In genomic region chr16:81723098-81723723, GRCh38 we compare ENCODE assay signal across 8 cellular contexts. TPM values are rescaled to one million over a fixed set of nuclear protein-coding genes. Genes with fewer than 3 reads are reported as not detected.
DNase-seq lines count a peak whose midpoint lies in the region; ATAC-seq, FAIRE-seq and TF ChIP-seq lines count a peak whose summit lies in the region.

No MANE protein-coding gene starts in this region.

- no peaks in the 10 kb centered on the region for H3K9me1 ChIP-seq in K562 (ENCODE audit: control insufficient read depth, insufficient read depth, low read length)

- TF ChIP-seq POLR2A in K562 (conservative IDR thresholded peaks at IDR 0.05): no peak

- no peaks in the 10 kb centered on the region for H3K79me2 ChIP-seq in K562 (ENCODE audit: control insufficient read depth, insufficient read depth, low read length)

- H3K27ac ChIP-seq in RWPE1: no peak overlapping the region
- H3K27ac ChIP-seq in K562 (ENCODE audit: extremely low read depth, low read depth, low read length): no peak overlapping the region

- H4K20me1 ChIP-seq in K562 (replicated peaks; ENCODE audit: control insufficient read depth, insufficient read depth, low read length): no peaks in the 10 kb centered on the region

- H3K4me3 Mint-ChIP-seq in HFFc6 (no peak overlapping the region), immature natural killer cell (no peak overlapping the region)
- H3K4me3 Mint-ChIP-seq in stimulated activated effector memory CD8-positive, alpha-beta T cell treated with anti-CD3 and anti-CD28 coated beads, Interleukin-12 subunit alpha, Interleukin-12 subunit beta, amount 100 ng/mL, for 72 hours: no peak overlapping the region

- DNase-seq in stimulated activated CD8-positive, alpha-beta memory T cell treated with anti-CD3 and anti-CD28 coated beads, Interleukin-12 subunit alpha, Interleukin-12 subunit beta, amount 100 ng/mL, for 24 hours (ENCODE audit: extremely low read depth): peak; percentile 9
- DNase-seq in stimulated activated CD8-positive, alpha-beta memory T cell treated with anti-CD3 and anti-CD28 coated beads, Interleukin-4, amount 100 ng/mL, for 48 hours: no peak
- DNase-seq in HFFc6 (peak; percentile 79), NCI-H1048 (lab: John Stamatoyannopoulos, UW) (peak; percentile 18), RWPE1 (ENCODE audit: low spot score) (peak; percentile 75), K562 (ENCODE audit: extremely low read depth in 1 of 4, low spot score in 3 of 4) (peak; percentile 60 to 87 (median 69)), immature natural killer cell (peak; percentile 65 to 73 (median 70))
- DNase-seq in stimulated activated effector memory CD8-positive, alpha-beta T cell treated with anti-CD3 and anti-CD28 coated beads, Interleukin-12 subunit alpha, Interleukin-12 subunit beta, amount 100 ng/mL, for 72 hours (ENCODE audit: low spot score in 2 of 2): peak; percentile 41 to 63

- in situ Hi-C loops in K562 (cut with MboI): loop anchor here (5.0 kb wide), 1 partner anchor 361 kb away; no protein-coding TSS in a partner anchor

- peak; percentile 91 to 97 for TF ChIP-seq RAD21 in K562 (CRISPR knock-in tag; conservative IDR thresholded peaks at IDR 0.05 in 1 of 2, IDR thresholded peaks at IDR 0.05 in 1 of 2)

- no peak overlapping the region for H3K9ac ChIP-seq in K562 (ENCODE audit: insufficient read depth in 1 of 2, low read depth in 2 of 2, low read length in 2 of 2)

- CTCF ChIA-PET in RWPE1 (lab: Yijun Ruan, JAX) (interaction anchor here (0.6 to 0.8 kb wide), 7 partner anchors 38 to 548 kb away, joined by 3 read pairs; no protein-coding TSS in a partner anchor), K562 (lab: Yijun Ruan, JAX; ENCODE audit: low intra/inter-chr PET ratio) (interaction anchor here (1.9 to 2.4 kb wide), 4 partner anchors 99 to 357 kb away, joined by 4 to 32 read pairs (median 22); no protein-coding TSS in a partner anchor)

- no peaks in the 10 kb centered on the region; the same call in 1 of the 2 replicates for H3K9me3 ChIP-seq in K562 (replicated peaks; ENCODE audit: control insufficient read depth, insufficient read depth, low read depth, low read length)

- no peak for TF ChIP-seq EP300 in K562 (IDR thresholded peaks at IDR 0.05; ENCODE audit: low read length)

- H3K27ac Mint-ChIP-seq in HFFc6: no peak overlapping the region
- peak overlapping the region in 2 of 6 donors; percentile 84 to 85 for H3K27ac Mint-ChIP-seq in immature natural killer cell
- no peak overlapping the region for H3K27ac Mint-ChIP-seq in stimulated activated effector memory CD8-positive, alpha-beta T cell treated with anti-CD3 and anti-CD28 coated beads, Interleukin-12 subunit alpha, Interleukin-12 subunit beta, amount 100 ng/mL, for 72 hours

- H3K4me1 ChIP-seq in K562 (replicated peaks in 1 of 2; ENCODE audit: control insufficient read depth in 2 of 2, insufficient read depth in 2 of 2, low read length in 2 of 2): peaks cover 4 to 6% of the 10 kb centered on the region in 2 experiments; a peak in 3 of 5 replicates

- H3K4me1 Mint-ChIP-seq in HFFc6 (ENCODE audit: low read depth) (no peaks in the 10 kb centered on the region), immature natural killer cell (peaks cover 15% of the 10 kb centered on the region in 2 donors)
- peaks cover 16% of the 10 kb centered on the region for H3K4me1 Mint-ChIP-seq in stimulated activated effector memory CD8-positive, alpha-beta T cell treated with anti-CD3 and anti-CD28 coated beads, Interleukin-12 subunit alpha, Interleukin-12 subunit beta, amount 100 ng/mL, for 72 hours

- ATAC-seq in K562: peak; percentile 92
- ATAC-seq in stimulated activated effector memory CD8-positive, alpha-beta T cell treated with anti-CD3 and anti-CD28 coated beads, Interleukin-12 subunit alpha, Interleukin-12 subunit beta, amount 100 ng/mL, for 72 hours: peak; percentile 84

- H3K27me3 ChIP-seq in K562 (ENCODE audit: control insufficient read depth in 2 of 2, insufficient read depth in 2 of 2, low read length in 2 of 2): peaks cover 8 to 24% of the 10 kb centered on the region in 2 experiments; a peak in 4 of 5 replicates

- H3K36me3 ChIP-seq in K562 (ENCODE audit: control insufficient read depth, insufficient read depth, low read length): no peaks in the 10 kb centered on the region

- POLR2A ChIA-PET in RWPE1 (lab: Yijun Ruan, JAX; ENCODE audit: low non-redundant PET) (no interaction called here), K562 (lab: Yijun Ruan, JAX) (interaction anchor here (0.7 kb wide), 1 partner anchor 28 kb away, joined by 3 read pairs; no protein-coding TSS in a partner anchor)

- WGBS in K562 (ENCODE audit: insufficient coverage, low coverage, missing lambda C conversion rate): 4% methylated on average over 8 of the region's 8 CpGs

- TF ChIP-seq CTCF in HFFc6 (IDR thresholded peaks at IDR 0.05): peak; percentile 87
- peak; percentile 74 for TF ChIP-seq CTCF in RWPE1 (conservative IDR thresholded peaks at IDR 0.05; ENCODE audit: low read depth)
- peak; percentile 76 to 93 (median 85) for TF ChIP-seq CTCF in K562 (IDR thresholded peaks at IDR 0.05 in 2 of 3, conservative IDR thresholded peaks at IDR 0.05 in 1 of 3; ENCODE audit: insufficient read depth in 2 of 3, low read depth in 1 of 3, low read length in 3 of 3)

- no TSS peak for BruUV-seq in K562 (replicated peaks; lab: Mats Ljungman, UMichigan)

- H3K4me3 ChIP-seq in K562: no peak overlapping the region

- no peaks in the 10 kb centered on the region for H3K36me3 Mint-ChIP-seq in HFFc6 (ENCODE audit: low read depth)
- no peaks in the 10 kb centered on the region for H3K36me3 Mint-ChIP-seq in immature natural killer cell
- H3K36me3 Mint-ChIP-seq in stimulated activated effector memory CD8-positive, alpha-beta T cell treated with anti-CD3 and anti-CD28 coated beads, Interleukin-12 subunit alpha, Interleukin-12 subunit beta, amount 100 ng/mL, for 72 hours: no peaks in the 10 kb centered on the region

- H3K9me3 Mint-ChIP-seq in HFFc6 (no peaks in the 10 kb centered on the region), immature natural killer cell (no peaks in the 10 kb centered on the region)
- peaks cover 2% of the 10 kb centered on the region for H3K9me3 Mint-ChIP-seq in stimulated activated effector memory CD8-positive, alpha-beta T cell treated with anti-CD3 and anti-CD28 coated beads, Interleukin-12 subunit alpha, Interleukin-12 subunit beta, amount 100 ng/mL, for 72 hours

- peak; percentile 95 for FAIRE-seq in K562 (lab: Jason Lieb, UNC)

- H3K27me3 Mint-ChIP-seq in HFFc6 (ENCODE audit: insufficient read depth) (peaks cover 14% of the 10 kb centered on the region), immature natural killer cell (ENCODE audit: low read depth in 3 of 3) (peaks cover 1 to 3% (median 1%) of the 10 kb centered on the region in 3 donors)

- no peak overlapping the region for H3K4me2 ChIP-seq in K562 (ENCODE audit: insufficient read depth, low read length)

- H2AFZ ChIP-seq in K562 (ENCODE audit: low read depth, low read length): no peak overlapping the region

- intact Hi-C loops in K562 (cut with micrococcal nuclease): loop anchor here (1.0 to 5.0 kb wide), 5 partner anchors 100 to 516 kb away; no protein-coding TSS in a partner anchor

TF ChIP-seq in K562, 482 proteins besides CTCF, POLR2A, EP300 and RAD21 (continues in another document):
- peak; percentile 90 for TF ChIP-seq ARID2 (IDR thresholded peaks at IDR 0.05)
- TF ChIP-seq CC2D1A (IDR thresholded peaks at IDR 0.05): 0 out of 2 replicates have a peak, but pooled peaks have one; percentile 52
- no peak for TF ChIP-seq CBFA2T3 (IDR thresholded peaks at IDR 0.05)
- TF ChIP-seq SUPT5H (IDR thresholded peaks at IDR 0.05): no peak
- peak in 1 of 2 experiments; percentile 90; a peak in 2 of 4 replicates for TF ChIP-seq KDM1A (IDR thresholded peaks at IDR 0.05)
- peak; percentile 17; the same call in 1 of the 2 replicates for TF ChIP-seq ZNF121 (CRISPR knock-in tag; conservative IDR thresholded peaks at IDR 0.05)
- TF ChIP-seq SIX5 (IDR thresholded peaks at IDR 0.05; ENCODE audit: borderline replicate concordance in 1 of 2, insufficient read depth in 1 of 2, low read depth in 1 of 2, low read length in 2 of 2): no peak
- no peak for TF ChIP-seq EP400 (IDR thresholded peaks at IDR 0.05)
- 0 out of 2 replicates have a peak, but pooled peaks have one; percentile 55 for TF ChIP-seq ZBTB43 (CRISPR knock-in tag; IDR thresholded peaks at IDR 0.05)
- no peak for TF ChIP-seq KDM4B (IDR thresholded peaks at IDR 0.05; ENCODE audit: borderline replicate concordance in 2 of 2, low read depth in 1 of 2)
- peak; percentile 72 for TF ChIP-seq BHLHE40 (IDR thresholded peaks at IDR 0.05; ENCODE audit: low read length)

RNA-seq across cellular contexts. Expression of gene PLCG2, which starts 55.9 kb away (rescaled TPM):
- total RNA-seq in HFFc6 (2021; fragmentation: NEBNext Ultra II Directional; extraction: Animal tissue kit (Norgen Biotek cat#: 25700)): under 1 TPM; 0.14 to 0.61 (median 0.27) TPM
- 18.9 and 24.9 TPM in 2 replicates for total RNA-seq in K562 (2011; cell fraction: chromatin; rRNA removed; ENCODE audit: low replicate concordance)
- total RNA-seq in K562 (2011; cell fraction: nucleolus; rRNA removed): 10.9 and 11.8 TPM in 2 replicates
- total RNA-seq in K562 (2011; cell fraction: nucleoplasm; rRNA removed): 12.5 and 14.6 TPM in 2 replicates
- total RNA-seq in K562 (2014; rRNA removed) (1.7 and 4.0 TPM in 2 replicates), K562 (2014; rRNA removed; fragmentation: Illumina TruSeq; extraction: Trizol) (2.7 and 3.3 TPM in 2 replicates), K562 (2015; rRNA removed; fragmentation: Illumina TruSeq; extraction: Trizol) (3.9 and 4.0 TPM in 2 replicates), K562 (2021) (7.1 and 8.6 TPM in 2 replicates)
- polyA plus RNA-seq in K562 (2011; rRNA removed) (4.2 and 7.9 TPM in 2 replicates), K562 (2014; fragmentation: Illumina TruSeq; extraction: Trizol) (2.6 and 3.1 TPM in 2 replicates), K562 (2014; fragmentation: Nextera tagmentation; extraction: Ambion mirVana) (1 to 10 TPM in 1 of 2 experiments, under 1 TPM in 1; 0.94 to 1.0 TPM), K562 (2014; rRNA removed) (1.9 TPM in 2 replicates), immature natural killer cell (10 to 100 TPM; 24.4 to 91.6 (median 46.4) TPM)
- polyA plus RNA-seq in K562 (2011; cell fraction: cytosol; rRNA removed): 3.7 and 4.9 TPM in 2 replicates
- polyA plus RNA-seq in K562 (2011; cell fraction: nucleus; rRNA removed): 15.0 and 22.1 TPM in 2 replicates
- polyA plus RNA-seq in K562 (2012): 3.7 and 12.8 TPM in 2 replicates
- polyA minus RNA-seq in K562 (2011; rRNA and poly(A)+ RNA removed): 9.3 and 12.6 TPM in 2 replicates
- polyA minus RNA-seq in K562 (2011; cell fraction: cytosol; rRNA and poly(A)+ RNA removed): 8.3 and 9.6 TPM in 2 replicates
- 11.0 and 21.5 TPM in 2 replicates for polyA minus RNA-seq in K562 (2011; cell fraction: nucleus; rRNA and poly(A)+ RNA removed)
